In the genomic region with DNA sequence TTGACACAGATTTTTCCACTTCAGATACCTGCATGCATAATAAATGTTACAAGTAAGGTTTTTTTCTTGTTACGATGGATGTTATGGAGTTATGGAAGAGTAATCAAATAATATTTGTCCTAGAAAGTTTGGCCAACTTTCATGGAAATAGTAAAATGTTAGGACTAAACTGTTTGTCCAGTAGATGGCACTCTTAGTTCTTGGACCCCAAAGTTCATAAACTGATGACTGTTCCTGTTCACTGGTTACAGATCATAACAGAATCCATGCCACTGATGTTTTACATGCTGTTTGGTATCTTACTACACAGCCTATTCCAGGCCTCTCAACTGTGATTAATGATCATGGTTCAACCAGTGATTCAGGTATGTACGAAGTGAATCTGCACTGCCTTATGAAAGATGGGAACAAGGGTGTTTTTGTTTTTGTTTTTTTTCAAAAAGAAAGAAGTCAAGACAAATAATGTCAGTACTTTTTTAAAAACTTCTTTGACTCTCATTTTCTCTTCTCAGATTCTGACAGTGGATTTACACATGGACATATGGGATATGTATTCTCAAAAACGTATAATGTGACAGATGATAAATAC, we compare ENCODE assay signal across 8 cellular contexts. TPM values are rescaled to one million over a fixed set of nuclear protein-coding genes. Genes with fewer than 3 reads are reported as not detected.
DNase-seq lines count a peak whose midpoint lies in the region; ATAC-seq and TF ChIP-seq lines count a peak whose summit lies in the region.

No MANE protein-coding gene starts in this region.

- H3K27ac ChIP-seq in OCI-LY7 (ENCODE audit: low read depth, low read length, poor library complexity, severe bottlenecking) (no peak overlapping the region), parathyroid adenoma (no peak overlapping the region)

- intact Hi-C loops in OCI-LY7 (cut with micrococcal nuclease; ENCODE audit: unreplicated experiment) = loop anchor here (1.0 kb wide), 1 partner anchor 524 kb away; no protein-coding TSS in a partner anchor

- CTCF ChIA-PET in OCI-LY7 (lab: Charles Lee; ENCODE audit: unreplicated experiment) = no interaction called here

- H2AFZ ChIP-seq in OCI-LY7 (ENCODE audit: low read length) (no peak overlapping the region), parathyroid adenoma (no peak overlapping the region)

- H3K4me1 ChIP-seq in OCI-LY7 (ENCODE audit: insufficient read depth, low read length, poor library complexity, severe bottlenecking) = no peaks in the 10 kb centered on the region
- H3K4me1 ChIP-seq in parathyroid adenoma = no peaks in the 10 kb centered on the region

- H3K27me3 ChIP-seq in parathyroid adenoma (ENCODE audit: control insufficient read depth, insufficient read depth, low read length) = no peaks in the 10 kb centered on the region

- H3K36me3 ChIP-seq in OCI-LY7 (ENCODE audit: insufficient read depth, low read length) = no peaks in the 10 kb centered on the region
- H3K36me3 ChIP-seq in parathyroid adenoma (ENCODE audit: control insufficient read depth, insufficient read depth, low read length) = no peaks in the 10 kb centered on the region

- H3K9me3 ChIP-seq in OCI-LY7 (ENCODE audit: low read length) (no peaks in the 10 kb centered on the region), parathyroid adenoma (ENCODE audit: control insufficient read depth, low read length) (no peaks in the 10 kb centered on the region)

- TF ChIP-seq CTCF in OCI-LY7 (conservative IDR thresholded peaks at IDR 0.05; ENCODE audit: low read length) (peak; percentile 83), parathyroid adenoma (IDR thresholded peaks at IDR 0.05) (peak; percentile 41)

- H3K4me2 ChIP-seq in OCI-LY7 (ENCODE audit: low read length) (no peak overlapping the region), parathyroid adenoma (ENCODE audit: low read length) (no peak overlapping the region)

- peak; percentile 74 for ATAC-seq in HG02885 (IDR thresholded peaks at IDR 0.05; ENCODE audit: poor library complexity, unreplicated experiment)
- no peak for ATAC-seq in HG03095 (IDR thresholded peaks at IDR 0.05; ENCODE audit: unreplicated experiment)

- peak; percentile 30 for DNase-seq in D341Med (ENCODE audit: low spot score)
- DNase-seq in OCI-LY7 (ENCODE audit: low spot score) = peak; percentile 34
- DNase-seq in fibroblast of gingiva (ENCODE audit: low read depth) = peak; percentile 51
- DNase-seq in activated naive CD4-positive, alpha-beta T cell treated with anti-CD3 and anti-CD28 coated beads, Interleukin-2, amount 50 U/mL, for 16 hours = no peak
- DNase-seq in NCI-H128 (lab: John Stamatoyannopoulos, UW; ENCODE audit: unreplicated experiment) = no peak

- BruUV-seq in OCI-LY7 (replicated peaks; lab: Mats Ljungman, UMichigan) = no TSS peak

- H3K79me2 ChIP-seq in OCI-LY7 (ENCODE audit: insufficient read depth, low read depth, low read length) (no peaks in the 10 kb centered on the region), parathyroid adenoma (no peaks in the 10 kb centered on the region)

- POLR2A ChIA-PET in OCI-LY7 (lab: Charles Lee) = no interaction called here

- no peaks in the 10 kb centered on the region for H3K9me2 ChIP-seq in OCI-LY7 (ENCODE audit: insufficient read depth, low read length)

- H3K9ac ChIP-seq in parathyroid adenoma = no peak overlapping the region

- H3K4me3 ChIP-seq in OCI-LY7 (ENCODE audit: low read depth, low read length, poor library complexity, severe bottlenecking) (no peak overlapping the region), parathyroid adenoma (ENCODE audit: low read depth, low read length) (no peak overlapping the region)

- no peaks in the 10 kb centered on the region for H4K20me1 ChIP-seq in OCI-LY7 (ENCODE audit: insufficient read depth, low read length)

RNA-seq across cellular contexts. Expression of a gene that starts 48.8 kb away (rescaled TPM):
- total RNA-seq in OCI-LY7 (2014; rRNA removed; shearing (Covaris generic)) = not detected in 2 replicates
- total RNA-seq in OCI-LY7 (2022) = not detected in 2 replicates

Comparison
In these comparisons a context has a peak if more than half of its experiments do, and no peak if none do; other contexts are left out.
1. DNase-seq: peak in D341Med (single experiment), OCI-LY7 (single experiment) and fibroblast of gingiva (single experiment); none in activated naive CD4-positive, alpha-beta T cell treated with anti-CD3 and anti-CD28 coated beads, Interleukin-2, amount 50 U/mL, for 16 hours (single experiment) and NCI-H128 (single experiment).